Comparison of ENCODE assay signal across 8 cellular contexts in the genomic region with DNA sequence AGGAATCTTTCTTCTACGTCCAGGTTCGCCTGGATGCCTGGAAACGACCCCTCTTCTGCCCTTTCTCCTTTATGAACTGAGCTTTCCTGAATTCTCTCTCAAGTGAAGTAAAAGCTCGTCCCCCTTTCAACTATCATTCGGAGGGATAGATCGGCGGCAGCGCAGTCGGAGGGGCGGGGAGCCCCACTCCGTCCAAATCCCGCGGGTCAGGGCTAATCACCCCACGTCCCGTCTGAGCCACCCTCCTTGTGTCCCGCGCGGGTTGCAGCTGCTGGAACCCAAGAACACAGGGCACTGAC. TPM values are rescaled to one million over a fixed set of nuclear protein-coding genes. Genes with fewer than 3 reads are reported as not detected.
DNase-seq lines count a peak whose midpoint lies in the region; ATAC-seq and TF ChIP-seq lines count a peak whose summit lies in the region.

No MANE protein-coding gene starts in this region.

- DNase-seq in astrocyte of the cerebellum (ENCODE audit: low read depth), result no peak
- no peak for DNase-seq in left lung
- DNase-seq in thyroid gland, result no peak
- no peak for DNase-seq in DMS53 treated with DMSO at 0.1 percent for 48 hours (lab: John Stamatoyannopoulos, UW; ENCODE audit: unreplicated experiment)
- no peak for DNase-seq in pons (ENCODE audit: low spot score)
- DNase-seq in HPDE6-E6E7 (ENCODE audit: extremely low spot score), result no peak

- H3K4me1 ChIP-seq in left lung, result peaks cover 0 to 23% of the 10 kb centered on the region in 2 donors
- peaks cover 5 to 9% of the 10 kb centered on the region in 2 donors for H3K4me1 ChIP-seq in thyroid gland

- peak overlapping the region; percentile 94 for H3K4me3 ChIP-seq in GM08714 (ENCODE audit: low read length)
- H3K4me3 ChIP-seq in astrocyte of the cerebellum (ENCODE audit: low read depth, low read length), result peak overlapping the region; percentile 93
- peak overlapping the region; percentile 79 to 85 for H3K4me3 ChIP-seq in left lung
- H3K4me3 ChIP-seq in thyroid gland (replicated peaks in 1 of 3), result peak overlapping the region; percentile 19 to 67 (median 62)

- WGBS in thyroid gland, 2 donors, result 0% methylated on average over 7 to 18 of the region's 18 CpGs

- peak overlapping the region; percentile 84 to 89 for H3K27ac ChIP-seq in left lung
- H3K27ac ChIP-seq in thyroid gland, result peak overlapping the region in 2 of 3 donors; percentile 71 to 79

- intact Hi-C loops in left lung (cut with DNase I) (no loop called here), thyroid gland (cut with DNase I) (loop anchor here (10.0 kb wide), 2 partner anchors 248 to 458 kb away; no protein-coding TSS in a partner anchor)

- H3K36me3 ChIP-seq in left lung, result no peaks in the 10 kb centered on the region
- H3K36me3 ChIP-seq in thyroid gland, result no peaks in the 10 kb centered on the region

- TF ChIP-seq CTCF in astrocyte of the cerebellum (IDR thresholded peaks at IDR 0.05; ENCODE audit: low read depth, low read length, missing control alignments) (no peak), left lung (IDR thresholded peaks at IDR 0.05) (no peak), thyroid gland (IDR thresholded peaks at IDR 0.05) (no peak)

- in situ Hi-C loops in astrocyte of the cerebellum (cut with HindIII; ENCODE audit: low sequenced_read_pairs), result no loop called here

- H3K27me3 ChIP-seq in left lung (no peaks in the 10 kb centered on the region), thyroid gland (no peaks in the 10 kb centered on the region)

- H3K9me3 ChIP-seq in left lung, result no peaks in the 10 kb centered on the region
- no peaks in the 10 kb centered on the region for H3K9me3 ChIP-seq in thyroid gland

- ATAC-seq in HG03095 (IDR thresholded peaks at IDR 0.05; ENCODE audit: unreplicated experiment), result peak; percentile 22
- peak; percentile 22 for ATAC-seq in left lung

- no peak for TF ChIP-seq POLR2A in thyroid gland (IDR thresholded peaks at IDR 0.05)

RNA-seq across cellular contexts. Expression of gene FBXO48, which starts 0.4 kb away (rescaled TPM):
- total RNA-seq in left lung, result 1 to 10 TPM; 1.5 TPM
- 1 to 10 TPM in 2 of 4 donors, under 1 TPM in 2; 0.63 to 1.8 (median 1.0) TPM for total RNA-seq in thyroid gland

RNA-seq across cellular contexts. Expression of gene APLF, which starts 0.7 kb away (rescaled TPM):
- total RNA-seq in left lung (1 to 10 TPM; 3.6 to 4.3 TPM), thyroid gland (10 to 100 TPM in 2 of 4 donors, 1 to 10 TPM in 2; 8.7 to 12.9 (median 9.6) TPM)
